23 cellular contexts compared by ENCODE assay signal in the genomic region with DNA sequence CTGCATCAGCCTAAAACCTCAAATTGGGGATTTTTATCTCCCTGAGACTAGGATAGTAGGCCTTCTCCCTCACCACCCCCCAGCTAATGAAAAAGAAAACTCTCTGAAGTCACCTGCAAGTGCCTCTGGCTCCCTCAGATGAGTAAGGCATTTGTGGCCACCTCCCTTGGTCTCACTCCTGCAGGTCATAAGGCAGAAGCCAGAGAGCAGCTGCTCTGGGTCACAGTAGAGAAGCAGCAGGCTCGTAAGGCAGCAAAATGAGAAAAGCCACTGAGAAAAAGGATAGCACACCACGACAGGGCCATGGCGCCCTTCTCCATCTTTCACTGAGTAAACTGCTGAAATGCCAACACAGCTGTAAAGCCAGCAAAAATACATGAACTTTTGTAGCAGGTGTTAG.
"Had no signal": no experiment of that assay in that cellular context is flagged by ENCODE, and none has a peak within 500 bp of the region (broad histone marks: within the 10 kb centered on the region; RNA-seq: fewer than 3 reads in every experiment).

No MANE protein-coding gene starts in this region.

- H3K36me3 Mint-ChIP-seq: immature natural killer cell, memory B cell, naive B cell had no signal

- DNase-seq: colonic mucosa; cortex of kidney; effector CD4-positive, alpha-beta T cell; effector memory CD4-positive, alpha-beta T cell; foreskin keratinocyte; heart left ventricle; immature natural killer cell; islet precursor cell; kidney; kidney glomerular epithelial cell; left colon; left lung; left ventricle myocardium superior; mammary epithelial cell; mesendoderm; midbrain; naive B cell had no signal

- H3K27ac Mint-ChIP-seq: dendritic cell treated with granulocyte-macrophage colony-stimulating factor and Interleukin-4, amounts not matched to agents 40 ng/mL and 50 ng/mL, for 4 days; immature natural killer cell; memory B cell; naive B cell had no signal

- H3K4me2 ChIP-seq: hepatocyte had no signal

- H3K4me1 ChIP-seq: colonic mucosa, foreskin keratinocyte, heart left ventricle, left lung had no signal

- H3K4me3 ChIP-seq: colonic mucosa, esophagus muscularis mucosa, gastroesophageal sphincter, heart left ventricle, hepatocyte, left lung, lung had no signal

- H3K4me1 Mint-ChIP-seq: immature natural killer cell, memory B cell, naive B cell had no signal

- H3K27me3 ChIP-seq: colonic mucosa, esophagus muscularis mucosa, gastroesophageal sphincter, heart left ventricle, hepatocyte, left lung had no signal

- ATAC-seq: foreskin keratinocyte, gastroesophageal sphincter, left colon, left lung, left ventricle myocardium superior had no signal

- H3K36me3 ChIP-seq: colonic mucosa, esophagus muscularis mucosa, gastroesophageal sphincter, heart left ventricle, left lung had no signal

- H2AFZ ChIP-seq: hepatocyte had no signal

- H3K79me2 ChIP-seq: hepatocyte had no signal

- H3K27me3 Mint-ChIP-seq: dendritic cell treated with granulocyte-macrophage colony-stimulating factor and Interleukin-4, amounts not matched to agents 40 ng/mL and 50 ng/mL, for 4 days; memory B cell; naive B cell had no signal

- H3K27ac ChIP-seq: colonic mucosa, esophagus muscularis mucosa, foreskin keratinocyte, gastroesophageal sphincter, heart left ventricle, hepatocyte, left lung had no signal

- H3K9me3 ChIP-seq: colonic mucosa, esophagus muscularis mucosa, gastroesophageal sphincter, heart left ventricle had no signal

- H3K4me3 Mint-ChIP-seq: dendritic cell treated with granulocyte-macrophage colony-stimulating factor and Interleukin-4, amounts not matched to agents 40 ng/mL and 50 ng/mL, for 4 days; immature natural killer cell; memory B cell; naive B cell had no signal

- H3K9me3 Mint-ChIP-seq: memory B cell had no signal
